ENCODE assay signal across 25 cellular contexts in genomic region chr20:3031524-3032147, GRCh38. TPM values are rescaled to one million over a fixed set of nuclear protein-coding genes. Genes with fewer than 3 reads are reported as not detected.
"Had no signal": no experiment of that assay in that cellular context is flagged by ENCODE, and none has a peak within 500 bp of the region (broad histone marks: within the 10 kb centered on the region; RNA-seq: fewer than 3 reads in every experiment).

No MANE protein-coding gene starts in this region.

- H3K4me3 ChIP-seq: K562, SJSA1, SK-N-MC had no signal

- H3K27ac ChIP-seq: KMS-11, SJSA1, SK-N-MC had no signal

- DNase-seq: Kasumi-1, MM.1S, NCI-H1092 treated with DMSO at 0.1 percent for 48 hours, NCI-H1436, NCI-H187, NCI-H2029, NCI-H2081 treated with DMSO at 0.1 percent for 48 hours, NCI-H2171, NCI-H226, NCI-H446, NCI-H510A, NCI-H524 treated with DMSO at 0.1 percent for 48 hours, NCI-H69, NCI-H774, Right ventricle myocardium superior, RPMI8226, SIG-M5 had no signal

- H3K9me3 ChIP-seq: SJSA1 had no signal

- H3K4me1 ChIP-seq: SJSA1 had no signal

- H3K27me3 ChIP-seq: SJSA1 had no signal

- ATAC-seq: K562 had no signal

- H3K9me3 Mint-ChIP-seq: IgD-negative memory B cell had no signal

- H3K4me2 ChIP-seq: KMS-11 had no signal

- H3K4me3 Mint-ChIP-seq: IgD-negative memory B cell had no signal

- H3K27me3 Mint-ChIP-seq: IgD-negative memory B cell had no signal

- H3K9ac ChIP-seq: KMS-11 had no signal

- H3K27ac Mint-ChIP-seq: IgD-negative memory B cell had no signal

- FAIRE-seq: K562, RCC 7860 had no signal

RNA-seq across cellular contexts. Expression of gene GNRH2, which starts 11.8 kb away (rescaled TPM):
- total RNA-seq: HT1080, M059J, Right ventricle myocardium superior, SJSA1 had no signal
- polyA plus RNA-seq: IgD-negative memory B cell had no signal

RNA-seq across cellular contexts. Expression of gene OXT, which starts 39.8 kb away (rescaled TPM):
- total RNA-seq: HT1080, K562, M059J, Right ventricle myocardium superior, SJSA1 had no signal
- polyA plus RNA-seq: K562 had no signal

RNA-seq across cellular contexts. Expression of gene AVP, which starts 52.9 kb away (rescaled TPM):
- total RNA-seq: HT1080, K562, M059J, SJSA1 had no signal
- polyA plus RNA-seq: IgD-negative memory B cell, K562 had no signal
